In the genomic region with DNA sequence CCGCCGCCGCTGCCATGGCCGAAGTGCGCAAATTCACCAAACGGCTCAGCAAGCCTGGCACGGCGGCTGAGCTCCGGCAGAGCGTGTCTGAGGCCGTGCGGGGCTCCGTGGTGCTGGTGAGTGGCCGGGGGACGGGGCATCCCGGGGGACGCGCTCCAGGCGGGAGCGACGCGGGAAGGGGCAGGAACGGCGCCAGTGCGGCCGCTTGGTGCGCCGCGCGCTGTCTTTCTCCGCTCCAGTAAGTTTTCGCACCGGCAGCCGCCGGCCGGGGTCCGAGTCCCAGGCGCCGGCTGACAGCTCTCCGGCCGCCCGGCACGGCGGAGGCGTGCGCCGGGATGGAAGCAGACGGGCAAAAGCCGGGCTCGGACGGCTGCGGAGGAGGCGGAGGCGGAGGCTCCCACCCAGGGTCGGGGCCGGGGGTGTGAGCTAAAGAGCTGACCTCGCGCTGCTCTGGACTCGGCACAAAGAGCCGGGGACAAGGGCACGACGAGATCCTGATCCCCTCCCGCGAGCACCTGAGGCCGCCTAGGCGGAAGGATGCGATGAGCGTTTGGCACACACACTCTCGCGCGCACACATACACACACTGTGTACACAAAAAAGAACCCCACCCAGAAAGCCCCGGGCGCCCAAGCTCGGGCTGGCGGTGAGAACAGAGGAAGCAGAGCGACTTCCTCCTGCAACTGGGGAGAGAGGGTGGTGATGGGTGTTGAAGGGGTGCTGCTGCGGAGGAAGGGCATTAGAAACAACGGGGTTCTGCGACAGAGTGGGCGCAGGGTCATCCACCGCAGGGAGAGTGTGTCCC, we compare ENCODE assay signal across 7 cellular contexts. TPM values are rescaled to one million over a fixed set of nuclear protein-coding genes. Genes with fewer than 3 reads are reported as not detected.
DNase-seq lines count a peak whose midpoint lies in the region; ATAC-seq and TF ChIP-seq lines count a peak whose summit lies in the region.

No MANE protein-coding gene starts in this region.

- H3K4me3 ChIP-seq in epithelial cell of proximal tubule (ENCODE audit: low read depth, low read length), result peak overlapping the region; percentile 62

- H3K9me3 Mint-ChIP-seq in activated CD8-positive, alpha-beta T cell treated with anti-CD3 and anti-CD28 coated beads, Interleukin-2, amount 10 ng/mL, durations not matched to agents 7 days and 5 days (ENCODE audit: insufficient read depth), result no peaks in the 10 kb centered on the region
- H3K9me3 Mint-ChIP-seq in nephron, result peaks cover 2% of the 10 kb centered on the region
- no peaks in the 10 kb centered on the region for H3K9me3 Mint-ChIP-seq in stimulated activated naive CD8-positive, alpha-beta T cell treated with anti-CD3 and anti-CD28 coated beads, Interleukin-15, amount 100 ng/mL, for 72 hours

- H3K4me1 Mint-ChIP-seq in activated CD8-positive, alpha-beta T cell treated with anti-CD3 and anti-CD28 coated beads, Interleukin-2, amount 10 ng/mL, durations not matched to agents 7 days and 5 days (ENCODE audit: low read depth), result peaks cover 31% of the 10 kb centered on the region
- peaks cover 25% of the 10 kb centered on the region for H3K4me1 Mint-ChIP-seq in nephron
- H3K4me1 Mint-ChIP-seq in stimulated activated naive CD8-positive, alpha-beta T cell treated with anti-CD3 and anti-CD28 coated beads, Interleukin-15, amount 100 ng/mL, for 72 hours, result peaks cover 27% of the 10 kb centered on the region

- peak; percentile 46 for ATAC-seq in HG02884 (IDR thresholded peaks at IDR 0.05; ENCODE audit: unreplicated experiment)
- peak; percentile 75 for ATAC-seq in activated CD8-positive, alpha-beta T cell treated with anti-CD3 and anti-CD28 coated beads, Interleukin-2, amount 10 ng/mL, durations not matched to agents 7 days and 5 days
- ATAC-seq in stimulated activated naive CD8-positive, alpha-beta T cell treated with anti-CD3 and anti-CD28 coated beads, Interleukin-15, amount 100 ng/mL, for 72 hours, result peak; percentile 83

- peaks cover 11% of the 10 kb centered on the region for H3K36me3 Mint-ChIP-seq in activated CD8-positive, alpha-beta T cell treated with anti-CD3 and anti-CD28 coated beads, Interleukin-2, amount 10 ng/mL, durations not matched to agents 7 days and 5 days (ENCODE audit: low read depth)
- no peaks in the 10 kb centered on the region for H3K36me3 Mint-ChIP-seq in nephron (ENCODE audit: low read depth)

- POLR2A ChIA-PET in activated CD8-positive, alpha-beta T cell treated with anti-CD3 and anti-CD28 coated beads, Interleukin-2, amount 10 ng/mL, durations not matched to agents 7 days and 5 days (lab: Charles Lee), result interaction anchor here (0.9 to 5.1 kb wide), 11 partner anchors 12 to 149 kb away, joined by 3 to 155 read pairs (median 9); a partner anchor contains a TSS

- TF ChIP-seq CTCF in epithelial cell of proximal tubule (conservative IDR thresholded peaks at IDR 0.05; ENCODE audit: low read depth, low read length) (no peak), nephron (IDR thresholded peaks at IDR 0.05; ENCODE audit: unreplicated experiment in 3 of 3) (no peak)

- TF ChIP-seq POLR2A in GM18526 (IDR thresholded peaks at IDR 0.05; ENCODE audit: extremely low read depth, insufficient read length), result peak; percentile 69

- peak overlapping the region; percentile 99 for H3K27ac Mint-ChIP-seq in activated CD8-positive, alpha-beta T cell treated with anti-CD3 and anti-CD28 coated beads, Interleukin-2, amount 10 ng/mL, durations not matched to agents 7 days and 5 days
- H3K27ac Mint-ChIP-seq in nephron, result peak overlapping the region; percentile 50 to 79 (median 64)
- peak overlapping the region; percentile 91 to 99 for H3K27ac Mint-ChIP-seq in stimulated activated naive CD8-positive, alpha-beta T cell treated with anti-CD3 and anti-CD28 coated beads, Interleukin-15, amount 100 ng/mL, for 72 hours

- peak overlapping the region; percentile 99 for H3K4me3 Mint-ChIP-seq in activated CD8-positive, alpha-beta T cell treated with anti-CD3 and anti-CD28 coated beads, Interleukin-2, amount 10 ng/mL, durations not matched to agents 7 days and 5 days
- peak overlapping the region; percentile 90 to 93 (median 92) for H3K4me3 Mint-ChIP-seq in nephron
- peak overlapping the region; percentile 93 to 100 for H3K4me3 Mint-ChIP-seq in stimulated activated naive CD8-positive, alpha-beta T cell treated with anti-CD3 and anti-CD28 coated beads, Interleukin-15, amount 100 ng/mL, for 72 hours

- DNase-seq in NCI-H510A treated with DMSO at 0.1 percent for 48 hours (lab: John Stamatoyannopoulos, UW) (peak; percentile 12), epithelial cell of proximal tubule (ENCODE audit: low read depth) (no peak)
- peak; percentile 89 for DNase-seq in activated CD8-positive, alpha-beta T cell treated with anti-CD3 and anti-CD28 coated beads, Interleukin-2, amount 10 ng/mL, durations not matched to agents 7 days and 5 days
- DNase-seq in stimulated activated naive CD8-positive, alpha-beta T cell treated with anti-CD3 and anti-CD28 coated beads, Interleukin-15, amount 100 ng/mL, for 72 hours, result peak; percentile 70 to 83

- H3K27me3 Mint-ChIP-seq in activated CD8-positive, alpha-beta T cell treated with anti-CD3 and anti-CD28 coated beads, Interleukin-2, amount 10 ng/mL, durations not matched to agents 7 days and 5 days (ENCODE audit: low read depth), result no peaks in the 10 kb centered on the region
- no peaks in the 10 kb centered on the region for H3K27me3 Mint-ChIP-seq in nephron (ENCODE audit: low read depth)
- H3K27me3 Mint-ChIP-seq in stimulated activated naive CD8-positive, alpha-beta T cell treated with anti-CD3 and anti-CD28 coated beads, Interleukin-15, amount 100 ng/mL, for 72 hours, result no peaks in the 10 kb centered on the region

- CTCF ChIA-PET in activated CD8-positive, alpha-beta T cell treated with anti-CD3 and anti-CD28 coated beads, Interleukin-2, amount 10 ng/mL, durations not matched to agents 7 days and 5 days (lab: Charles Lee), result interaction anchor here (0.8 to 3.8 kb wide), 6 partner anchors 36 to 106 kb away, joined by 3 to 23 read pairs (median 5); no protein-coding TSS in a partner anchor

RNA-seq across cellular contexts. Expression of a gene that starts 0.5 kb away (rescaled TPM):
- 10 to 100 TPM; 62.6 to 66.0 TPM for total RNA-seq in activated CD8-positive, alpha-beta T cell treated with anti-CD3 and anti-CD28 coated beads, Interleukin-2, amount 10 ng/mL, durations not matched to agents 7 days and 5 days
- total RNA-seq in epithelial cell of proximal tubule, result 4.3 TPM in 2 replicates

Comparison
In these comparisons a context has a peak if more than half of its experiments do, and no peak if none do; other contexts are left out.
1. RNA of a gene that starts 0.5 kb away (total RNA-seq): 62.6 to 66.0 TPM in activated CD8-positive, alpha-beta T cell treated with anti-CD3 and anti-CD28 coated beads, Interleukin-2, amount 10 ng/mL, durations not matched to agents 7 days and 5 days; 4.3 TPM in epithelial cell of proximal tubule; every median in the first group is over 10 times any median in the second.
2. Peak in every context shown above with its lines, with median percentiles within 50 percentile points of each other: ATAC-seq, H3K27ac Mint-ChIP-seq and H3K4me3 Mint-ChIP-seq.